In genomic region chr1:11179749-11180148, GRCh38 we compare ENCODE assay signal across 10 cellular contexts. TPM values are rescaled to one million over a fixed set of nuclear protein-coding genes. Genes with fewer than 3 reads are reported as not detected.
DNase-seq lines count a peak whose midpoint lies in the region; ATAC-seq and TF ChIP-seq lines count a peak whose summit lies in the region.
"Not testable (repeated sequence)": the region's sequence is repeated elsewhere in the genome, so short reads cannot be mapped to it uniquely, and the experiment has no call there.
"Had no signal": no experiment of that assay in that cellular context is flagged by ENCODE, and none has a peak within 500 bp of the region (broad histone marks: within the 10 kb centered on the region; RNA-seq: fewer than 3 reads in every experiment).

No MANE protein-coding gene starts in this region.

- not testable (repeated sequence) for H3K27ac ChIP-seq in IMR-90 (ENCODE audit: insufficient read depth, low read length); left lung
- peak overlapping the region; percentile 6; the same call in 1 of the 2 replicates for H3K27ac ChIP-seq in SJSA1
- H3K27ac ChIP-seq in ascending aorta = peak overlapping the region; percentile 34 to 54

- H3K4me2 ChIP-seq in IMR-90 (ENCODE audit: low read depth, low read length) = peak overlapping the region; percentile 18; the same call in 1 of the 2 replicates

- not testable (repeated sequence) for H2BK120ac ChIP-seq in IMR-90 (ENCODE audit: low read depth, low read length)

- H4K8ac ChIP-seq in IMR-90 (ENCODE audit: low read depth in 2 of 2, low read length in 2 of 2) = not testable (repeated sequence)

- ATAC-seq in IMR-90 (ENCODE audit: low read depth) = peak; percentile 69
- ATAC-seq in left lung = peak; percentile 27

- H2BK20ac ChIP-seq in IMR-90 (ENCODE audit: low read depth, low read length) = not testable (repeated sequence)

- H2AK9ac ChIP-seq in IMR-90 (replicated peaks; ENCODE audit: low read depth, low read length, poor library complexity) = not testable (repeated sequence)

- POLR2A ChIA-PET in IMR-90 (lab: Charles Lee; ENCODE audit: unreplicated experiment) = not testable (repeated sequence)

- not testable (repeated sequence) for H2AFZ ChIP-seq in IMR-90 (replicated peaks; ENCODE audit: low read length, poor library complexity)

- CTCF ChIA-PET in IMR-90 (lab: Yijun Ruan, JAX) = interaction anchor here (0.6 to 1.7 kb wide), 3 partner anchors 12 to 142 kb away, joined by 3 to 7 read pairs (median 3); no protein-coding TSS in a partner anchor

- dilution Hi-C loops in IMR-90 (cut with HindIII; ENCODE audit: low sequenced_read_pairs, unreplicated experiment) = not testable (repeated sequence)

- H3K14ac ChIP-seq in IMR-90 (replicated peaks; ENCODE audit: low read depth, low read length) = not testable (repeated sequence)

- not testable (repeated sequence) for H2BK5ac ChIP-seq in IMR-90 (ENCODE audit: low read depth, low read length, poor library complexity, severe bottlenecking)

- BruUV-seq in IMR-90 (replicated peaks; lab: Mats Ljungman, UMichigan) = not testable (repeated sequence)

- not testable (repeated sequence) for H3K27me3 ChIP-seq in IMR-90 (ENCODE audit: control insufficient read depth, insufficient read depth, low read length); SJSA1 (replicated peaks); ascending aorta; left lung

- H3K18ac ChIP-seq in IMR-90 (ENCODE audit: low read depth, low read length) = not testable (repeated sequence)

- WGBS in IMR-90 (ENCODE audit: extremely low coverage in 2 of 2, insufficient read length in 1 of 2), 2 experiments = no CpG with 5 or more reads among the region's 3 CpGs

- peaks cover 5 to 14% of the 10 kb centered on the region in 2 experiments for H3K79me1 ChIP-seq in IMR-90 (ENCODE audit: low read depth in 1 of 2, low read length in 2 of 2)

- H3K4ac ChIP-seq in IMR-90 (ENCODE audit: low read depth, low read length) = not testable (repeated sequence)

- not testable (repeated sequence) for H3K23ac ChIP-seq in IMR-90 (ENCODE audit: low read depth, low read length)

- H2BK15ac ChIP-seq in IMR-90 (ENCODE audit: low read depth, low read length) = not testable (repeated sequence)

- in situ Hi-C loops in IMR-90 (cut with MboI; ENCODE audit: low sequenced_read_pairs) = not testable (repeated sequence)

- H3K56ac ChIP-seq in IMR-90 (ENCODE audit: extremely low read depth, insufficient read depth, low read length) = not testable (repeated sequence)

- H2AK5ac ChIP-seq in IMR-90 (ENCODE audit: low read depth, low read length) = not testable (repeated sequence)

- DNase-seq in AG08396 (ENCODE audit: low spot score) (peak; percentile 27), IMR-90 (peak; percentile 63), SJSA1 (ENCODE audit: low read depth in 1 of 2, low spot score in 2 of 2) (peak in 1 of 2 experiments; percentile 18), choroid plexus epithelial cell (ENCODE audit: low read depth) (peak; percentile 72), fibroblast of the aortic adventitia (ENCODE audit: low read depth) (peak; percentile 80), renal cortical epithelial cell (ENCODE audit: low read depth) (peak; percentile 21)
- not testable (repeated sequence) for DNase-seq in ascending aorta (ENCODE audit: low spot score in 2 of 2); left lung

- TF ChIP-seq RAD21 in IMR-90 (IDR thresholded peaks at IDR 0.05; ENCODE audit: low read length) = not testable (repeated sequence)

- H4K91ac ChIP-seq in IMR-90 (ENCODE audit: insufficient read depth, low read depth, low read length) = not testable (repeated sequence)

- H3K9me1 ChIP-seq in IMR-90 (ENCODE audit: insufficient read depth, low read length) = peaks cover 18% of the 10 kb centered on the region

- peaks cover 17% of the 10 kb centered on the region for H3K4me1 ChIP-seq in IMR-90 (ENCODE audit: control insufficient read depth, insufficient read depth, low read length)
- peaks cover 49% of the 10 kb centered on the region for H3K4me1 ChIP-seq in SJSA1 (replicated peaks)
- peaks cover 11 to 37% of the 10 kb centered on the region in 2 donors for H3K4me1 ChIP-seq in ascending aorta
- H3K4me1 ChIP-seq in left lung = not testable (repeated sequence)

- H3K36me3 ChIP-seq in IMR-90 (ENCODE audit: control insufficient read depth, insufficient read depth, low read length) = not testable (repeated sequence)
- peaks cover 12% of the 10 kb centered on the region for H3K36me3 ChIP-seq in SJSA1
- H3K36me3 ChIP-seq in ascending aorta = peaks cover 0 to 20% of the 10 kb centered on the region in 2 donors
- peaks cover 0 to 71% of the 10 kb centered on the region in 2 donors for H3K36me3 ChIP-seq in left lung

- H4K5ac ChIP-seq in IMR-90 (ENCODE audit: low read depth, low read length) = not testable (repeated sequence)

- TF ChIP-seq CTCF in IMR-90 (conservative IDR thresholded peaks at IDR 0.05; ENCODE audit: low read depth, low read length); ascending aorta (IDR thresholded peaks at IDR 0.05); choroid plexus epithelial cell (conservative IDR thresholded peaks at IDR 0.05; ENCODE audit: low read depth, low read length); fibroblast of the aortic adventitia (IDR thresholded peaks at IDR 0.05; ENCODE audit: insufficient read depth, low read length); left lung (IDR thresholded peaks at IDR 0.05): not testable (repeated sequence)

- not testable (repeated sequence) for H3K9me3 ChIP-seq in IMR-90 (ENCODE audit: control insufficient read depth, insufficient read depth, low read length); SJSA1 (replicated peaks); ascending aorta; left lung

- H4K20me1 ChIP-seq in IMR-90 (ENCODE audit: insufficient read depth, low read length) = not testable (repeated sequence)

- TF ChIP-seq POLR2A in IMR-90 (IDR thresholded peaks at IDR 0.05; ENCODE audit: low read depth, low read length) = not testable (repeated sequence)

- intact Hi-C loops in IMR-90 (cut with micrococcal nuclease); left lung (cut with DNase I): not testable (repeated sequence)
- intact Hi-C loops in ascending aorta (cut with DNase I) = loop anchor here (5.0 kb wide), 1 partner anchor 37 kb away; no protein-coding TSS in a partner anchor

- not testable (repeated sequence) for H3K9ac ChIP-seq in IMR-90 (ENCODE audit: low read depth, low read length)

- not testable (repeated sequence) for H3K4me3 ChIP-seq in IMR-90 (ENCODE audit: insufficient read depth, low read depth, low read length); SJSA1; ascending aorta; choroid plexus epithelial cell (ENCODE audit: low read depth, low read length); fibroblast of the aortic adventitia (ENCODE audit: low read depth, low read length); left lung

TF ChIP-seq in IMR-90, 13 proteins besides CTCF, POLR2A, EP300 and RAD21:
- peak; percentile 69 for TF ChIP-seq CEBPB (IDR thresholded peaks at IDR 0.05; ENCODE audit: low read depth, low read length)
- TF ChIP-seq RCOR1 (IDR thresholded peaks at IDR 0.05; ENCODE audit: insufficient replicate concordance, low read length) = peak; percentile 68

RNA-seq across cellular contexts. Expression of gene ANGPTL7, which starts 9.4 kb away (rescaled TPM):
- total RNA-seq in IMR-90 (2012; rRNA removed) (under 0.01 TPM in 1 of 2 replicates, not detected in the other), ascending aorta (2.0 TPM), fibroblast of the aortic adventitia (ENCODE audit: low replicate concordance) (under 0.01 and 0.65 TPM in 2 replicates), left lung (1 to 10 TPM in 1 of 2 donors, under 1 TPM in 1; 0.42 to 1.6 TPM), renal cortical epithelial cell (6.9 and 22.8 TPM in 2 replicates)
- not detected in 2 replicates for polyA plus RNA-seq in IMR-90 (2012; rRNA removed)
- polyA plus RNA-seq in IMR-90 (2012; cell fraction: cytosol; rRNA removed) = not detected in 2 replicates
- polyA plus RNA-seq in IMR-90 (2012; cell fraction: nucleus; rRNA removed; ENCODE audit: low replicate concordance) = not detected in 2 replicates
- total RNA-seq in SJSA1 (2014; rRNA removed; shearing (Covaris generic)) = not detected in 2 replicates
- total RNA-seq: GM12878 had no signal
- polyA plus RNA-seq: CD14-positive monocyte had no signal
